Comparison of ENCODE assay signal across 8 cellular contexts in the genomic region with DNA sequence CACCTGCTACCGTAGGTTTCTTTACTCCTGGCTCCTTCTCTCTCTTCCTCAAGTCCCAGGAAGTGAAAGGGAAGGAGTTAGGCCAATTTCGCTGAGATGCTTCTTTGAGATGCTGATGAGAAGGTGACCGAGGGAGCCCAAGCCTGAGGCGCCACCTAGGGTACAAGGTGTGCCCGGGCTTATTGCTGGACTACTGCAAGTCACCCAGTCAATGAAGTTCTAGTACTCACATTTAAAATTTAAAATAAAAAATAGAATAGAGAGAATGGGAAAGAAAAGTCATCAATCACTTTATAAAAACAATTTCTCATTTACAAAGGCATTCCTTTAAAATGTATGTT. TPM values are rescaled to one million over a fixed set of nuclear protein-coding genes. Genes with fewer than 3 reads are reported as not detected.
DNase-seq lines count a peak whose midpoint lies in the region; ATAC-seq and TF ChIP-seq lines count a peak whose summit lies in the region.

No MANE protein-coding gene starts in this region.

- no peak overlapping the region for H2BK120ac ChIP-seq in neuronal stem cell (ENCODE audit: low read depth, low read length)

- H2BK12ac ChIP-seq in neuronal stem cell (ENCODE audit: low read length): no peak overlapping the region

- no peak overlapping the region for H2BK5ac ChIP-seq in neuronal stem cell (ENCODE audit: low read length)

- no peak overlapping the region for H3K23ac ChIP-seq in neuronal stem cell (ENCODE audit: low read depth, low read length, poor library complexity)

- no peaks in the 10 kb centered on the region for H3K9me3 ChIP-seq in right atrium auricular region
- no peaks in the 10 kb centered on the region for H3K9me3 ChIP-seq in NT2/D1 (ENCODE audit: insufficient read depth, low read length)
- H3K9me3 ChIP-seq in neuronal stem cell (replicated peaks in 1 of 2; ENCODE audit: control insufficient read depth in 2 of 2, insufficient read depth in 1 of 2, low read depth in 1 of 2, low read length in 2 of 2): no peaks in the 10 kb centered on the region

- DNase-seq in Right ventricle myocardium superior (no peak), right atrium auricular region (ENCODE audit: low spot score) (no peak), NT2/D1 (ENCODE audit: low read depth, low spot score) (peak; percentile 68), neuronal stem cell (ENCODE audit: low spot score) (peak; percentile 48), SKM-1 (lab: John Stamatoyannopoulos, UW; ENCODE audit: unreplicated experiment) (no peak)

- H4K8ac ChIP-seq in neuronal stem cell (ENCODE audit: low read depth, low read length): no peak overlapping the region

- no peaks in the 10 kb centered on the region for H3K36me3 ChIP-seq in right atrium auricular region
- H3K36me3 ChIP-seq in NT2/D1 (ENCODE audit: insufficient read depth, insufficient read length, low read length): no peaks in the 10 kb centered on the region
- no peaks in the 10 kb centered on the region for H3K36me3 ChIP-seq in neuronal stem cell (replicated peaks in 1 of 2; ENCODE audit: control insufficient read depth in 2 of 2, insufficient read depth in 2 of 2, low read length in 2 of 2)

- H2AFZ ChIP-seq in neuronal stem cell (ENCODE audit: low read length): peak overlapping the region; percentile 35

- H3K27me3 ChIP-seq in right atrium auricular region (no peaks in the 10 kb centered on the region), NT2/D1 (ENCODE audit: insufficient read depth, insufficient read length) (no peaks in the 10 kb centered on the region), neuronal stem cell (ENCODE audit: control insufficient read depth in 3 of 3, insufficient read depth in 3 of 3, low read depth in 1 of 3, low read length in 3 of 3) (peaks cover 0 to 6% (median 1%) of the 10 kb centered on the region in 3 experiments)

- H2BK15ac ChIP-seq in neuronal stem cell (ENCODE audit: low read length): no peak overlapping the region

- no peak overlapping the region for H3K18ac ChIP-seq in neuronal stem cell (ENCODE audit: low read length)

- H3K14ac ChIP-seq in neuronal stem cell (ENCODE audit: low read length): no peak overlapping the region

- ATAC-seq in Right ventricle myocardium superior (ENCODE audit: poor library complexity) (peak; percentile 74), esophagus mucosa (peak; percentile 77), HG02981 (IDR thresholded peaks at IDR 0.05; ENCODE audit: unreplicated experiment) (no peak)
- ATAC-seq in activated CD4-positive, CD25-positive, alpha-beta regulatory T cell treated with anti-CD3 and anti-CD28 coated beads, Interleukin-2, amount 50 U/mL, for 24 hours: no peak

- TF ChIP-seq CTCF in right atrium auricular region (IDR thresholded peaks at IDR 0.05): peak in 1 of 2 donors; percentile 58

- H3K79me1 ChIP-seq in neuronal stem cell (ENCODE audit: low read depth, low read length): no peaks in the 10 kb centered on the region

- no peak overlapping the region for H3K27ac ChIP-seq in right atrium auricular region
- H3K27ac ChIP-seq in neuronal stem cell (replicated peaks; ENCODE audit: low read length): no peak overlapping the region

- WGBS in neuronal stem cell (ENCODE audit: extremely low coverage in 2 of 2, insufficient read length in 2 of 2, insufficient replicate concordance in 1 of 2), 2 donors: no CpG with 5 or more reads among the region's 5 CpGs

- no peak overlapping the region for H4K91ac ChIP-seq in neuronal stem cell (ENCODE audit: low read depth, low read length, poor library complexity)

- H2AK5ac ChIP-seq in neuronal stem cell (ENCODE audit: low read depth, low read length): no peak overlapping the region

- H3K4me3 ChIP-seq in right atrium auricular region (no peak overlapping the region), NT2/D1 (ENCODE audit: insufficient read length, low read depth) (no peak overlapping the region), neuronal stem cell (ENCODE audit: low read length in 2 of 2) (no peak overlapping the region)

- H3K9ac ChIP-seq in NT2/D1 (ENCODE audit: insufficient read length, low read depth): no peak overlapping the region
- no peak overlapping the region for H3K9ac ChIP-seq in neuronal stem cell (ENCODE audit: low read depth, low read length, poor library complexity)

- intact Hi-C loops in Right ventricle myocardium superior (cut with DNase I): no loop called here

- H3K4me2 ChIP-seq in neuronal stem cell (ENCODE audit: insufficient read depth, low read length, poor library complexity, severe bottlenecking): no peak overlapping the region

- no peak overlapping the region for H3K4ac ChIP-seq in neuronal stem cell (ENCODE audit: low read length)

- H3K4me1 ChIP-seq in right atrium auricular region (no peaks in the 10 kb centered on the region), NT2/D1 (ENCODE audit: insufficient read depth, insufficient read length) (peaks cover 2% of the 10 kb centered on the region), neuronal stem cell (ENCODE audit: control insufficient read depth in 2 of 2, insufficient read depth in 1 of 2, low read depth in 1 of 2, low read length in 2 of 2) (peaks cover 0 to 9% of the 10 kb centered on the region in 2 donors)

RNA-seq across cellular contexts. Expression of a gene that starts 45.3 kb away (rescaled TPM):
- total RNA-seq in Right ventricle myocardium superior (443 TPM), right atrium auricular region (100 to 1,000 TPM; 115 to 149 TPM), esophagus mucosa (27.6 TPM)
- 32.3 TPM for polyA plus RNA-seq in neuronal stem cell (2013, experiment 1 of 2)
- polyA plus RNA-seq in neuronal stem cell (2013, experiment 2 of 2): 32.1 TPM

Comparison
In these comparisons a context has a peak if more than half of its experiments do, and no peak if none do; other contexts are left out.
1. ATAC-seq: peak in Right ventricle myocardium superior (single experiment) and esophagus mucosa (single experiment); none in activated CD4-positive, CD25-positive, alpha-beta regulatory T cell treated with anti-CD3 and anti-CD28 coated beads, Interleukin-2, amount 50 U/mL, for 24 hours (0 of 2) and HG02981 (single experiment).
2. DNase-seq: peak in NT2/D1 (single experiment) and neuronal stem cell (single experiment); none in Right ventricle myocardium superior (single experiment), right atrium auricular region (single experiment) and SKM-1 (single experiment).